13 cellular contexts compared by ENCODE assay signal in the genomic region with DNA sequence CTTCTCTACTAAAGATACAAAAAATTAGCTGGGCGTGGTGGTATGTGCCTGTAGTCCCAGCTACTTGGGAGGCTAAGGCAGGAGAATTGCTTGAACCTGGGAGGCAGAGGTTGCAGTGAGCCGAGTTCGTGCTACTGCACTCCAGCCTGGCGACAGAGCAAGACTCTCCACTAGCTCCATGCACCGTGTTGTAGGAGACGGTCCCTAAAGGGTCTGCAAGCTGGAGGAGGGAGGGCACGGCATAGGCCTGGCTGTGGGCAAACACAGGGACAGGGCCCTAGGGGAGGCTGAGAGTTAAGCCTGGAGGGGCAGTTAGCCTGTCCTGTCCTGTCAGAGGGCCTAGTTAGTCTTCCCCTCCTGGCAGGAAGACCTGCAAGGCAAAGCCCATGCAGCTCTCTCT. TPM values are rescaled to one million over a fixed set of nuclear protein-coding genes. Genes with fewer than 3 reads are reported as not detected.
"Had no signal": no experiment of that assay in that cellular context is flagged by ENCODE, and none has a peak within 500 bp of the region (broad histone marks: within the 10 kb centered on the region; RNA-seq: fewer than 3 reads in every experiment).

No MANE protein-coding gene starts in this region.

RNA-seq across cellular contexts. Expression of a gene that starts 23.5 kb away (rescaled TPM):
- total RNA-seq: activated CD8-positive, alpha-beta memory T cell treated with anti-CD3 and anti-CD28 coated beads for 36 hours; dorsolateral prefrontal cortex; left cardiac atrium; natural killer cell treated with Interleukin-12 subunit alpha and Interleukin-12 subunit beta and Interleukin-15 and Interleukin-18, amount 100 ng/mL, for 72 hours; occipital lobe; sigmoid colon; upper lobe of right lung had no signal

RNA-seq across cellular contexts. Expression of a gene that starts 39.7 kb away (rescaled TPM):
- total RNA-seq: activated CD8-positive, alpha-beta memory T cell treated with anti-CD3 and anti-CD28 coated beads for 36 hours; activated naive CD4-positive, alpha-beta T cell treated with anti-CD3 and anti-CD28 coated beads, Interleukin-2, amount 50 U/mL, for 72 hours; dorsolateral prefrontal cortex; left cardiac atrium; lower leg skin; mucosa of gallbladder; natural killer cell treated with Interleukin-12 subunit alpha and Interleukin-12 subunit beta and Interleukin-15 and Interleukin-18, amount 100 ng/mL, for 72 hours; occipital lobe; renal cortical epithelial cell; sigmoid colon; T-helper 2 cell treated with Interferon-gamma antibody and Interleukin-4, amounts not matched to agents 100 ng/mL and 5 ng/mL, for 36 hours; upper lobe of right lung had no signal
- polyA plus RNA-seq: sigmoid colon, thymus had no signal
